Comparison of ENCODE assay signal across 11 cellular contexts in the genomic region with DNA sequence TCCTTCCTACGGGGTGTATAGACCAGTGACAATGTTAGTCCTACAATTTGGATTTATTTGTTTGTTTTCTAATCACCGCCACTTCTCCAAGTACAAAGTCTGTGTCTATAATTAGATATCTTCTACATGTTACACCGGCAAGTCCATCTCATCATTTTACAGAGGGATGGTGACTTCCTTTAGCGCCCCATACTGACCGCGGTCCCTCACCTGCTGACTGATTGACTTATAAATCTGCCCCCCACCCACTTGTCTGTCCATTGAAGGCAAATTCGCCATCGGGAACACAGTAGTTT. TPM values are rescaled to one million over a fixed set of nuclear protein-coding genes. Genes with fewer than 3 reads are reported as not detected.
DNase-seq lines count a peak whose midpoint lies in the region; ATAC-seq and TF ChIP-seq lines count a peak whose summit lies in the region.
"Had no signal": no experiment of that assay in that cellular context is flagged by ENCODE, and none has a peak within 500 bp of the region (broad histone marks: within the 10 kb centered on the region; RNA-seq: fewer than 3 reads in every experiment).

No MANE protein-coding gene starts in this region.

- no peak overlapping the region for H2AFZ ChIP-seq in osteoblast (ENCODE audit: low read length)

- H3K36me3 Mint-ChIP-seq in CD8-positive, alpha-beta memory T cell, result peaks cover 0 to 3% (median 0%) of the 10 kb centered on the region in 3 donors
- no peaks in the 10 kb centered on the region for H3K36me3 Mint-ChIP-seq in effector memory CD8-positive, alpha-beta T cell (ENCODE audit: insufficient read depth)

- no peak overlapping the region for H3K27ac ChIP-seq in CD8-positive, alpha-beta memory T cell (ENCODE audit: low read depth, low read length)
- H3K27ac ChIP-seq in osteoblast (ENCODE audit: low read depth, low read length), result no peak overlapping the region
- H3K27ac ChIP-seq in esophagus squamous epithelium, result no peak overlapping the region
- H3K27ac ChIP-seq: sigmoid colon had no signal

- no peak for TF ChIP-seq POLR2A in esophagus squamous epithelium (IDR thresholded peaks at IDR 0.05)

- peak overlapping the region in 1 of 8 donors; percentile 35 for H3K27ac Mint-ChIP-seq in CD8-positive, alpha-beta memory T cell
- H3K27ac Mint-ChIP-seq in effector memory CD8-positive, alpha-beta T cell, result no peak overlapping the region

- peak overlapping the region in 6 of 7 donors; percentile 48 to 78 (median 67) for H3K4me3 Mint-ChIP-seq in CD8-positive, alpha-beta memory T cell
- peak overlapping the region; percentile 61 to 78 for H3K4me3 Mint-ChIP-seq in effector memory CD8-positive, alpha-beta T cell

- intact Hi-C loops in esophagus squamous epithelium (cut with DNase I), result no loop called here
- intact Hi-C loops in posterior cingulate gyrus (cut with DNase I), result no loop called here

- TF ChIP-seq CTCF in osteoblast (IDR thresholded peaks at IDR 0.05; ENCODE audit: extremely low read depth, low read depth, low read length), result no peak
- no peak for TF ChIP-seq CTCF in esophagus squamous epithelium (IDR thresholded peaks at IDR 0.05)

- DNase-seq in CD8-positive, alpha-beta memory T cell, result no peak
- peak; percentile 68 for DNase-seq in NCI-H69 (lab: John Stamatoyannopoulos, UW)
- no peak for DNase-seq in effector memory CD8-positive, alpha-beta T cell
- DNase-seq in osteoblast (ENCODE audit: insufficient read length, low spot score, missing footprints), result peak; percentile 65
- DNase-seq in NCI-H2081 treated with DMSO at 0.1 percent for 48 hours (lab: John Stamatoyannopoulos, UW), result no peak
- DNase-seq in esophagus squamous epithelium (lab: John Stamatoyannopoulos, UW), result no peak
- no peak for DNase-seq in COR-L47 (lab: John Stamatoyannopoulos, UW)
- no peak for DNase-seq in posterior cingulate gyrus
- DNase-seq: activated naive CD4-positive, alpha-beta T cell treated with anti-CD3 and anti-CD28 coated beads, Interleukin-2, amount 50 U/mL, for 16 hours; cerebellar nuclear complex; sigmoid colon had no signal

- H3K36me3 ChIP-seq in CD8-positive, alpha-beta memory T cell (ENCODE audit: insufficient read depth, low read length), result no peaks in the 10 kb centered on the region
- H3K36me3 ChIP-seq in osteoblast (ENCODE audit: insufficient read depth, low read length) (no peaks in the 10 kb centered on the region), esophagus squamous epithelium (no peaks in the 10 kb centered on the region)
- H3K36me3 ChIP-seq: sigmoid colon had no signal

- no peak overlapping the region for H3K4me3 ChIP-seq in CD8-positive, alpha-beta memory T cell (ENCODE audit: low read length)
- H3K4me3 ChIP-seq in osteoblast (ENCODE audit: insufficient read depth, low read length), result peak overlapping the region; percentile 4
- peak overlapping the region in 1 of 4 donors; percentile 54 for H3K4me3 ChIP-seq in esophagus squamous epithelium

- H3K4me1 ChIP-seq in CD8-positive, alpha-beta memory T cell (ENCODE audit: insufficient read depth, low read length), result peaks cover 17% of the 10 kb centered on the region
- H3K4me1 ChIP-seq in osteoblast (ENCODE audit: insufficient read depth, low read length), result no peaks in the 10 kb centered on the region
- peaks cover 6 to 29% (median 13%) of the 10 kb centered on the region in 3 donors for H3K4me1 ChIP-seq in esophagus squamous epithelium

- H3K4me1 Mint-ChIP-seq in CD8-positive, alpha-beta memory T cell, result peaks cover 10 to 19% (median 17%) of the 10 kb centered on the region in 3 donors
- peaks cover 5 to 12% of the 10 kb centered on the region in 2 donors for H3K4me1 Mint-ChIP-seq in effector memory CD8-positive, alpha-beta T cell (ENCODE audit: low read depth in 2 of 2)

- no peaks in the 10 kb centered on the region for H3K79me2 ChIP-seq in osteoblast (ENCODE audit: insufficient read depth, low read length)

- peaks cover 0 to 3% (median 0%) of the 10 kb centered on the region in 5 donors for H3K9me3 Mint-ChIP-seq in CD8-positive, alpha-beta memory T cell
- H3K9me3 Mint-ChIP-seq in effector memory CD8-positive, alpha-beta T cell, result no peaks in the 10 kb centered on the region

- H3K27me3 ChIP-seq in CD8-positive, alpha-beta memory T cell (ENCODE audit: insufficient read depth, low read length, poor library complexity, severe bottlenecking), result peaks cover 45% of the 10 kb centered on the region
- H3K27me3 ChIP-seq in osteoblast (ENCODE audit: insufficient read depth, low read length) (peaks cover 88% of the 10 kb centered on the region), esophagus squamous epithelium (peaks cover 15 to 100% (median 47%) of the 10 kb centered on the region in 4 donors)

- CTCF ChIA-PET in CD8-positive, alpha-beta memory T cell (lab: Charles Lee), result no interaction called here

- peaks cover 72 to 86% of the 10 kb centered on the region in 2 donors for H3K27me3 Mint-ChIP-seq in CD8-positive, alpha-beta memory T cell
- peaks cover 79 to 93% of the 10 kb centered on the region in 2 donors for H3K27me3 Mint-ChIP-seq in effector memory CD8-positive, alpha-beta T cell

- no peaks in the 10 kb centered on the region for H4K20me1 ChIP-seq in osteoblast (ENCODE audit: insufficient read depth, low read length)

- POLR2A ChIA-PET in CD8-positive, alpha-beta memory T cell (lab: Charles Lee), result no interaction called here

- no peak overlapping the region for H3K4me2 ChIP-seq in osteoblast (ENCODE audit: insufficient read depth, low read length)

- WGBS in esophagus squamous epithelium, 2 donors, result 18 to 20% methylated on average over 8 of the region's 8 CpGs

- H3K9me3 ChIP-seq in CD8-positive, alpha-beta memory T cell (ENCODE audit: low read length), result no peaks in the 10 kb centered on the region
- H3K9me3 ChIP-seq in osteoblast (ENCODE audit: low read depth, low read length), result no peaks in the 10 kb centered on the region
- H3K9me3 ChIP-seq in esophagus squamous epithelium, result no peaks in the 10 kb centered on the region

- no peak for ATAC-seq in effector memory CD8-positive, alpha-beta T cell (replicated peaks)

RNA-seq across cellular contexts. Expression of a gene that starts 8.9 kb away (rescaled TPM):
- not detected for total RNA-seq in CD8-positive, alpha-beta memory T cell
- not detected for polyA plus RNA-seq in CD8-positive, alpha-beta memory T cell
- total RNA-seq in osteoblast, result not detected in 2 replicates
- not detected for total RNA-seq in esophagus squamous epithelium
- total RNA-seq: sigmoid colon had no signal
- polyA plus RNA-seq: sigmoid colon had no signal

Comparison
In these comparisons a context has a peak if more than half of its experiments do, and no peak if none do; other contexts are left out.
1. DNase-seq: peak in NCI-H69 (single experiment) and osteoblast (single experiment); none in CD8-positive, alpha-beta memory T cell (0 of 5), effector memory CD8-positive, alpha-beta T cell (0 of 3), NCI-H2081 treated with DMSO at 0.1 percent for 48 hours (single experiment), esophagus squamous epithelium (single experiment), COR-L47 (single experiment) and posterior cingulate gyrus (0 of 10).